7 cellular contexts compared by ENCODE assay signal in the genomic region with DNA sequence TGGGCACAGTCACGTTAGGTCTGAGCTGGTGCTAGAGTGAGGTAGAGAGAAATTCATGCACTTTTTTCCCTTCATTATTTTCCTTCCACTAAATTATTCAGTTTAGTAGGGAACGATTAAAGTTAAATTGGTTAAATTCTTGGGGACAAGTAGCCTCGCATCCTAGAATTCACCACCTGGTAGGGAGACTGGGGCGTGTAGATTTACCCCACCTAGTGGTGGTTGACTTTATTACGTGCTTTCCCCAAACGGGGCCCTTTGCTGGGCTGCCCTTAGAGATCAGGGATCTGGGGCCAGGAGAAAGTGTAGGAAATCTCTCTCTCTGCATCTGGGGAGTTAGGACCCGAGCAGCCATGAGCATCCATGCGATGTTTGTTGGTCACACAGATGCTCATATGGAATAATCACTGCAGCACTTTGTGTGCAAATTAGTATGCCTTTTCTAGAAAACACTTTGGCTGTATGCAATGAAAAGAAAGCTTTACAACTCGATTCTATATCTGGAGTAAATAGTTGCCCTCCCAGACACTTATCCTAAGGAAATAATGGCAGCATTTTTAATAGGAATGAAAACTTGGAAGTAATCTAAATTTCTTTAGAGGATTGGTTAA.
A peak's percentile ranks its signal among the peaks of the same experiment; 100 is the strongest.
DNase-seq lines count a peak whose midpoint lies in the region; ATAC-seq and TF ChIP-seq lines count a peak whose summit lies in the region.

No MANE protein-coding gene starts in this region.

- H3K27ac Mint-ChIP-seq in T-helper 2 cell treated with Interferon-gamma antibody and Interleukin-4, amounts not matched to agents 5 μg/mL and 100 μg/mL, for 36 hours: no peak overlapping the region

- H3K4me3 ChIP-seq in body of pancreas: no peak overlapping the region

- TF ChIP-seq CTCF in body of pancreas (IDR thresholded peaks at IDR 0.05) (peak; percentile 43 to 59 (median 50)), omental fat pad (IDR thresholded peaks at IDR 0.05) (no peak)

- in situ Hi-C loops in Caki2 (cut with HindIII; ENCODE audit: low pct_unique_long_range_greater_than_20kb, low sequenced_read_pairs): no loop called here

- H3K27ac ChIP-seq in body of pancreas: no peak overlapping the region

- H3K27me3 Mint-ChIP-seq in T-helper 2 cell treated with Interferon-gamma antibody and Interleukin-4, amounts not matched to agents 5 μg/mL and 100 μg/mL, for 36 hours (ENCODE audit: low read depth): no peaks in the 10 kb centered on the region

- peaks cover 5% of the 10 kb centered on the region for H3K4me1 Mint-ChIP-seq in T-helper 2 cell treated with Interferon-gamma antibody and Interleukin-4, amounts not matched to agents 5 μg/mL and 100 μg/mL, for 36 hours (ENCODE audit: low read depth)

- TF ChIP-seq POLR2A in body of pancreas (IDR thresholded peaks at IDR 0.05): no peak

- H3K4me1 ChIP-seq in body of pancreas: no peaks in the 10 kb centered on the region

- H3K36me3 ChIP-seq in body of pancreas (replicated peaks in 1 of 2; ENCODE audit: insufficient read depth in 1 of 2, low read depth in 2 of 2): no peaks in the 10 kb centered on the region

- DNase-seq in Caki2 (ENCODE audit: low read depth) (peak; percentile 19), GM19238 (ENCODE audit: insufficient read length, low spot score) (peak; percentile 50), NCI-H460 (ENCODE audit: extremely low read depth, low read depth) (peak; percentile 26), body of pancreas (peak in 3 of 4 donors; percentile 19 to 24 (median 20)), medulla oblongata (ENCODE audit: extremely low spot score) (peak; percentile 11), omental fat pad (ENCODE audit: low spot score) (no peak)
- DNase-seq in T-helper 2 cell treated with Interferon-gamma antibody and Interleukin-4, amounts not matched to agents 5 μg/mL and 100 μg/mL, for 36 hours (ENCODE audit: low spot score): no peak

- H3K4me3 Mint-ChIP-seq in T-helper 2 cell treated with Interferon-gamma antibody and Interleukin-4, amounts not matched to agents 5 μg/mL and 100 μg/mL, for 36 hours: no peak overlapping the region

- peak; percentile 38 for ATAC-seq in body of pancreas
- no peak for ATAC-seq in omental fat pad (ENCODE audit: low FRiP score)

- no peaks in the 10 kb centered on the region for H3K9me3 ChIP-seq in body of pancreas

- 27 to 32% methylated on average over 8 to 9 of the region's 9 CpGs for WGBS in body of pancreas, 2 donors

- no peaks in the 10 kb centered on the region for H3K36me3 Mint-ChIP-seq in T-helper 2 cell treated with Interferon-gamma antibody and Interleukin-4, amounts not matched to agents 5 μg/mL and 100 μg/mL, for 36 hours (ENCODE audit: low read depth)

- intact Hi-C loops in body of pancreas (cut with DNase I): no loop called here

- H3K27me3 ChIP-seq in body of pancreas: no peaks in the 10 kb centered on the region

- H3K9me3 Mint-ChIP-seq in T-helper 2 cell treated with Interferon-gamma antibody and Interleukin-4, amounts not matched to agents 5 μg/mL and 100 μg/mL, for 36 hours: no peaks in the 10 kb centered on the region

Comparison
In these comparisons a context has a peak if more than half of its experiments do, and no peak if none do; other contexts are left out.
1. DNase-seq: peak in Caki2 (single experiment), GM19238 (single experiment), NCI-H460 (single experiment), body of pancreas (3 of 4) and medulla oblongata (single experiment); none in T-helper 2 cell treated with Interferon-gamma antibody and Interleukin-4, amounts not matched to agents 5 μg/mL and 100 μg/mL, for 36 hours (single experiment) and omental fat pad (single experiment).
2. CTCF ChIP-seq: peak in body of pancreas (7 of 7); none in omental fat pad (0 of 3).